ENCODE assay signal across 8 cellular contexts in the genomic region with DNA sequence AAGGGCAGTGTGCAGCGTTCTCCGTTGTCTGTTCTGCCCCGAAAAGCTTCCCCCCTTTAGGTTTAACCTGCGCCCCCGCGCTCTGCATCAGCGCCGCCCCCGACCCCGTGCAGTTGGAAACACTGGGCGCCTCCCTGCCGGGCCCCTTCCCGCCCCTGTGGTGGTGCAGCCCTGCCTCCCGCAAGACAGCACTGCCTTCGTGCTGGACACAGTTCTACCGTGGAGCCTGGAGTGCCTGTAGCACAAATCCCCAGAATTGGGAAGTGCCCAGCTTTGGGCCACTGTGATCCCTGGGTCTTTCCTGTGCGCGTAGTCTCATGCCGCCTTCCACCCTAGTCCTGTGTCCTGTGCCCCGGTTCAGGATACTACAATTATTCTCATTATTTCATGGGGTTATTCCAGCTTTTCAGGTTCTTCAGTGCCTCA. TPM values are rescaled to one million over a fixed set of nuclear protein-coding genes. Genes with fewer than 3 reads are reported as not detected.
DNase-seq lines count a peak whose midpoint lies in the region; ATAC-seq and TF ChIP-seq lines count a peak whose summit lies in the region.
"Not testable (repeated sequence)": the region's sequence is repeated elsewhere in the genome, so short reads cannot be mapped to it uniquely, and the experiment has no call there.

No MANE protein-coding gene starts in this region.

- not testable (repeated sequence) for H3K36me3 Mint-ChIP-seq in GM23338 (ENCODE audit: low read depth); activated T-cell treated with anti-CD3 and anti-CD28 coated beads, Interleukin-2, amount 50 U/mL, for 72 hours (ENCODE audit: insufficient read depth in 2 of 2); chondrocyte (ENCODE audit: low read depth); neural crest cell (ENCODE audit: low read depth)
- peaks cover 23% of the 10 kb centered on the region for H3K36me3 Mint-ChIP-seq in activated B cell treated with CpG ODN at 0.5 μM for 24 hours (ENCODE audit: low read depth)

- 51 to 67% methylated on average over 17 to 20 of the region's 20 CpGs for WGBS in upper lobe of left lung, 2 donors

- DNase-seq in GM23338 (ENCODE audit: low spot score) (peak; percentile 23), upper lobe of left lung (peak; percentile 39 to 87)
- DNase-seq in activated B cell treated with CpG ODN at 0.5 μM for 24 hours; chondrocyte (ENCODE audit: low spot score); neural crest cell (ENCODE audit: low read depth, low spot score): not testable (repeated sequence)
- peak; percentile 46 to 69 for DNase-seq in activated T-cell treated with anti-CD3 and anti-CD28 coated beads, Interleukin-2, amount 50 U/mL, for 72 hours
- peak; percentile 69 for DNase-seq in stimulated activated CD4-positive, alpha-beta T cell treated with anti-CD3 and anti-CD28 coated beads, Interleukin-4, amount 100 ng/mL, for 24 hours

- POLR2A ChIA-PET in activated B cell treated with CpG ODN at 0.5 μM for 24 hours (lab: Charles Lee), result interaction anchor here (0.6 kb wide), 2 partner anchors 72 to 513 kb away, joined by 3 to 9 read pairs; no protein-coding TSS in a partner anchor

- H3K79me2 ChIP-seq in GM23338 (replicated peaks; ENCODE audit: insufficient read depth), result not testable (repeated sequence)

- peak; percentile 52 for ATAC-seq in GM23338
- not testable (repeated sequence) for ATAC-seq in activated B cell treated with CpG ODN at 0.5 μM for 24 hours (ENCODE audit: low read depth)
- peak; percentile 16 to 37 for ATAC-seq in activated T-cell treated with anti-CD3 and anti-CD28 coated beads, Interleukin-2, amount 50 U/mL, for 72 hours (replicated peaks in 1 of 2)
- ATAC-seq in upper lobe of left lung (ENCODE audit: low FRiP score in 2 of 2), result peak in 1 of 2 donors; percentile 25

- H3K36me3 ChIP-seq in GM23338 (ENCODE audit: insufficient read depth), result not testable (repeated sequence)
- peaks cover 0 to 11% (median 7%) of the 10 kb centered on the region in 4 donors for H3K36me3 ChIP-seq in upper lobe of left lung

- H3K27me3 Mint-ChIP-seq in GM23338 (ENCODE audit: insufficient read depth, low read depth, poor library complexity); activated B cell treated with CpG ODN at 0.5 μM for 24 hours; activated T-cell treated with anti-CD3 and anti-CD28 coated beads, Interleukin-2, amount 50 U/mL, for 72 hours (ENCODE audit: low read depth); chondrocyte (ENCODE audit: low read depth); neural crest cell (ENCODE audit: low read depth): not testable (repeated sequence)

- H3K9me2 ChIP-seq in GM23338 (ENCODE audit: insufficient read depth), result not testable (repeated sequence)

- not testable (repeated sequence) for TF ChIP-seq CTCF in GM23338 (conservative IDR thresholded peaks at IDR 0.05; ENCODE audit: low read depth in 2 of 2); activated B cell treated with CpG ODN at 0.5 μM for 24 hours (IDR thresholded peaks at IDR 0.05); chondrocyte (IDR thresholded peaks at IDR 0.05); neural crest cell (conservative IDR thresholded peaks at IDR 0.05); upper lobe of left lung (IDR thresholded peaks at IDR 0.05)

- H3K4me3 ChIP-seq in GM23338, result peak overlapping the region; percentile 52
- H3K4me3 ChIP-seq in iPS-18c (ENCODE audit: insufficient read depth, low read depth, low read length), result peak overlapping the region; percentile 34
- peak overlapping the region in 3 of 4 donors; percentile 10 to 43 (median 24) for H3K4me3 ChIP-seq in upper lobe of left lung

- H4K20me1 ChIP-seq in GM23338 (replicated peaks; ENCODE audit: insufficient read depth), result not testable (repeated sequence)

- CTCF ChIA-PET in activated B cell treated with CpG ODN at 0.5 μM for 24 hours (lab: Charles Lee), result not testable (repeated sequence)

- peaks cover 11% of the 10 kb centered on the region; the same call in 2 of the 3 replicates for H3K4me1 Mint-ChIP-seq in GM23338
- peaks cover 13% of the 10 kb centered on the region for H3K4me1 Mint-ChIP-seq in activated B cell treated with CpG ODN at 0.5 μM for 24 hours
- peaks cover 38% of the 10 kb centered on the region for H3K4me1 Mint-ChIP-seq in activated T-cell treated with anti-CD3 and anti-CD28 coated beads, Interleukin-2, amount 50 U/mL, for 72 hours (ENCODE audit: low read depth)
- not testable (repeated sequence) for H3K4me1 Mint-ChIP-seq in chondrocyte (ENCODE audit: low read depth); neural crest cell

- not testable (repeated sequence) for TF ChIP-seq POLR2A in upper lobe of left lung (IDR thresholded peaks at IDR 0.05)

- not testable (repeated sequence) for H3F3A ChIP-seq in GM23338 (replicated peaks; ENCODE audit: low read depth)

- not testable (repeated sequence) for TF ChIP-seq EP300 in upper lobe of left lung (IDR thresholded peaks at IDR 0.05)

- H3K4me3 Mint-ChIP-seq in GM23338 (peak overlapping the region; percentile 63), activated B cell treated with CpG ODN at 0.5 μM for 24 hours (peak overlapping the region; percentile 59), chondrocyte (ENCODE audit: unreplicated experiment) (peak overlapping the region; percentile 56), neural crest cell (peak overlapping the region; percentile 83)
- H3K4me3 Mint-ChIP-seq in activated T-cell treated with anti-CD3 and anti-CD28 coated beads, Interleukin-2, amount 50 U/mL, for 72 hours, result peak overlapping the region; percentile 87 to 90

- peak overlapping the region; percentile 73 for H3K4me2 ChIP-seq in GM23338

- H3K27ac ChIP-seq in GM23338 (ENCODE audit: low read depth); upper lobe of left lung: not testable (repeated sequence)

- not testable (repeated sequence) for H3K27me3 ChIP-seq in GM23338 (ENCODE audit: insufficient read depth); upper lobe of left lung

- H3K9me3 Mint-ChIP-seq in GM23338; activated B cell treated with CpG ODN at 0.5 μM for 24 hours; activated T-cell treated with anti-CD3 and anti-CD28 coated beads, Interleukin-2, amount 50 U/mL, for 72 hours; chondrocyte (ENCODE audit: low read depth); neural crest cell: not testable (repeated sequence)

- not testable (repeated sequence) for H2AFZ ChIP-seq in GM23338

- not testable (repeated sequence) for H3K4me1 ChIP-seq in GM23338 (ENCODE audit: insufficient read depth); upper lobe of left lung

- H3K9me3 ChIP-seq in iPS-18c (ENCODE audit: control insufficient read depth, insufficient read depth, low read length); upper lobe of left lung: not testable (repeated sequence)

- H3K27ac Mint-ChIP-seq in GM23338; activated B cell treated with CpG ODN at 0.5 μM for 24 hours; neural crest cell (ENCODE audit: unreplicated experiment): not testable (repeated sequence)
- peak overlapping the region; percentile 98 for H3K27ac Mint-ChIP-seq in activated T-cell treated with anti-CD3 and anti-CD28 coated beads, Interleukin-2, amount 50 U/mL, for 72 hours
- peak overlapping the region; percentile 32 for H3K27ac Mint-ChIP-seq in chondrocyte (ENCODE audit: unreplicated experiment)

- intact Hi-C loops in activated B cell treated with CpG ODN at 0.5 μM for 24 hours (cut with micrococcal nuclease), result not testable (repeated sequence)

RNA-seq across cellular contexts. Expression of gene TNK2, which starts 47.1 kb away (rescaled TPM):
- total RNA-seq in GM23338 (2014; rRNA removed; shearing (Covaris generic)), result 17.4 and 22.5 TPM in 2 replicates
- 9.6 and 10.0 TPM in 2 replicates for polyA plus RNA-seq in GM23338 (2016; fragmentation: Nextera tagmentation; extraction: Ambion mirVana)
- 108 and 132 TPM in 2 replicates for total RNA-seq in activated B cell treated with CpG ODN at 0.5 μM for 24 hours
- 100 to 1,000 TPM in 1 of 2 donors, 10 to 100 TPM in 1; 94.8 to 112 TPM for total RNA-seq in activated T-cell treated with anti-CD3 and anti-CD28 coated beads, Interleukin-2, amount 50 U/mL, for 72 hours
- 35.5 to 39.8 TPM (median 38.6 TPM) in 3 replicates for total RNA-seq in chondrocyte
- total RNA-seq in neural crest cell, result 46.3 and 54.9 TPM in 2 replicates
- total RNA-seq in upper lobe of left lung, result 100 to 1,000 TPM in 2 of 6 donors, 10 to 100 TPM in 4; 18.7 to 171 (median 70.1) TPM
